24 cellular contexts compared by ENCODE assay signal in the genomic region with DNA sequence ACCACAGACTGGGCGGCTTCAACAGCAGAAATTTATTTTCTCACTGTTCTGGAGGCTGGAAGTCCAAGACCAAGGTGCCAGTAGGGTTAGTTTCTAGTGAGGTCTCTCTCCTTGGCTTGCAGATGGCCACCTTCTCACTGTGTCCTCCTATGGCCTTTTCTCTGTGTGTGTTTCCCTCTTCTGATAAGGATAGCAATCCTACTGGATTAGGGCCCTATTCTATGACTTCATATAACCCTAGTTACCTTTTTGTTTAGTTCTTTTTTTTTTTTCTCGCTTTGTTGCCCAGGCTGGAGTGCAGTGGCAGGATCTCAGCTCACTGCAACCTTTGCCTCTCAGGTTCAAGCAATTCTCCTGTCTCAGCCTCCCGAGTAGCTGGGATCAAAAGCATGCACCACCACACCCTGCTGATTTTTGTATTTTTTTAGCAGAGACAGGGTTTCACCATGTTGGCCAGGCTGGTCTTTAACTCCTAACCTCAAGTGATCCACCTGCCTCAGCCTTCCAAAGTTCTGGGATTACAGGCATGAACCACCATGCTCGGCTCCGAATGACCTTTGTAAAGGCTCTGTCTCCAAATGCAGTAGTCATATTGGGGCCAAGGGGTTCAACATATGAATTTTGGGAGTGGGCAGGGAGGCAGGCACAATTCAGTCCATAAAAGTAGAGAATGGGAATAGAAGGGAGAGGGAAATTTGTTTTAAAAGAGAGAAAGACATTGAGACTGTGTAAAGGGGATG. TPM values are rescaled to one million over a fixed set of nuclear protein-coding genes. Genes with fewer than 3 reads are reported as not detected.
"Had no signal": no experiment of that assay in that cellular context is flagged by ENCODE, and none has a peak within 500 bp of the region (broad histone marks: within the 10 kb centered on the region; RNA-seq: fewer than 3 reads in every experiment).

No MANE protein-coding gene starts in this region.

- H3K27me3 ChIP-seq: adrenal gland, body of pancreas had no signal

- H3K4me3 ChIP-seq: adrenal gland, body of pancreas had no signal

- H3K27ac Mint-ChIP-seq: activated CD4-positive, alpha-beta memory T cell treated with anti-CD3 and anti-CD28 coated beads for 36 hours; activated CD4-positive, alpha-beta T cell treated with anti-CD3 and anti-CD28 coated beads for 36 hours; activated CD4-positive, alpha-beta T cell treated with anti-CD3 and anti-CD28 coated beads, Interleukin-2, amount 10 ng/mL, durations not matched to agents 24 days and 14 days; activated CD8-positive, alpha-beta T cell treated with anti-CD3 and anti-CD28 coated beads, Interleukin-2, amount 10 ng/mL, durations not matched to agents 7 days and 5 days; activated naive CD4-positive, alpha-beta T cell treated with anti-CD3 and anti-CD28 coated beads for 36 hours; activated naive CD4-positive, alpha-beta T cell treated with anti-CD3 and anti-CD28 coated beads, Interleukin-2, amount 50 U/mL, for 24 hours; activated naive CD8-positive, alpha-beta T cell treated with anti-CD3 and anti-CD28 coated beads for 36 hours; activated naive CD8-positive, alpha-beta T cell treated with anti-CD3 and anti-CD28 coated beads, Interleukin-2, amount 50 U/mL, for 24 hours; activated T-helper 17 cell treated with anti-CD3 and anti-CD28 coated beads, Interleukin-2, amount 50 U/mL, for 72 hours had no signal

- DNase-seq: activated CD4-positive, alpha-beta memory T cell treated with anti-CD3 and anti-CD28 coated beads for 36 hours; activated CD4-positive, alpha-beta T cell treated with anti-CD3 and anti-CD28 coated beads for 36 hours; activated CD4-positive, alpha-beta T cell treated with anti-CD3 and anti-CD28 coated beads, Interleukin-2, amount 10 ng/mL, durations not matched to agents 24 days and 14 days; activated CD4-positive, CD25-positive, alpha-beta regulatory T cell; activated CD4-positive, CD25-positive, alpha-beta regulatory T cell treated with anti-CD3 and anti-CD28 coated beads, Interleukin-2, amount 50 U/mL, for 72 hours; activated CD8-positive, alpha-beta T cell treated with anti-CD3 and anti-CD28 coated beads, Interleukin-2, amount 10 ng/mL, durations not matched to agents 7 days and 5 days; activated effector memory CD4-positive, alpha-beta T cell treated with Interleukin-2 at 50 U/mL for 16 hours; activated naive CD4-positive, alpha-beta T cell treated with anti-CD3 and anti-CD28 coated beads for 36 hours; activated naive CD8-positive, alpha-beta T cell treated with anti-CD3 and anti-CD28 coated beads for 36 hours; activated naive CD8-positive, alpha-beta T cell treated with anti-CD3 and anti-CD28 coated beads, Interleukin-2, amount 50 U/mL, for 24 hours; activated T-cell treated with anti-CD3 and anti-CD28 coated beads, Interleukin-2, amount 50 U/mL, for 4 hours; adrenal gland; amygdala; aorta; body of pancreas; caudate nucleus; effector CD8-positive, alpha-beta T cell; foreskin fibroblast; T-helper 2 cell had no signal

- H3K4me1 Mint-ChIP-seq: activated CD4-positive, alpha-beta T cell treated with anti-CD3 and anti-CD28 coated beads for 36 hours; activated CD4-positive, alpha-beta T cell treated with anti-CD3 and anti-CD28 coated beads, Interleukin-2, amount 10 ng/mL, durations not matched to agents 24 days and 14 days; activated naive CD4-positive, alpha-beta T cell treated with anti-CD3 and anti-CD28 coated beads, Interleukin-2, amount 50 U/mL, for 24 hours; activated naive CD8-positive, alpha-beta T cell treated with anti-CD3 and anti-CD28 coated beads for 36 hours; activated naive CD8-positive, alpha-beta T cell treated with anti-CD3 and anti-CD28 coated beads, Interleukin-2, amount 50 U/mL, for 24 hours; activated T-helper 17 cell treated with anti-CD3 and anti-CD28 coated beads, Interleukin-2, amount 50 U/mL, for 72 hours had no signal

- H3K36me3 Mint-ChIP-seq: activated CD4-positive, alpha-beta memory T cell treated with anti-CD3 and anti-CD28 coated beads for 36 hours; activated naive CD4-positive, alpha-beta T cell treated with anti-CD3 and anti-CD28 coated beads, Interleukin-2, amount 50 U/mL, for 24 hours; activated naive CD8-positive, alpha-beta T cell treated with anti-CD3 and anti-CD28 coated beads for 36 hours had no signal

- H3K4me3 Mint-ChIP-seq: activated CD4-positive, alpha-beta memory T cell treated with anti-CD3 and anti-CD28 coated beads for 36 hours; activated CD4-positive, alpha-beta T cell treated with anti-CD3 and anti-CD28 coated beads for 36 hours; activated CD4-positive, alpha-beta T cell treated with anti-CD3 and anti-CD28 coated beads, Interleukin-2, amount 10 ng/mL, durations not matched to agents 24 days and 14 days; activated CD8-positive, alpha-beta T cell treated with anti-CD3 and anti-CD28 coated beads, Interleukin-2, amount 10 ng/mL, durations not matched to agents 7 days and 5 days; activated naive CD4-positive, alpha-beta T cell treated with anti-CD3 and anti-CD28 coated beads for 36 hours; activated naive CD4-positive, alpha-beta T cell treated with anti-CD3 and anti-CD28 coated beads, Interleukin-2, amount 50 U/mL, for 24 hours; activated naive CD8-positive, alpha-beta T cell treated with anti-CD3 and anti-CD28 coated beads for 36 hours; activated naive CD8-positive, alpha-beta T cell treated with anti-CD3 and anti-CD28 coated beads, Interleukin-2, amount 50 U/mL, for 24 hours; activated T-cell treated with anti-CD3 and anti-CD28 coated beads, Interleukin-2, amount 50 U/mL, for 4 hours; activated T-helper 17 cell treated with anti-CD3 and anti-CD28 coated beads, Interleukin-2, amount 50 U/mL, for 72 hours had no signal

- H3K9me3 Mint-ChIP-seq: activated CD4-positive, alpha-beta memory T cell treated with anti-CD3 and anti-CD28 coated beads for 36 hours; activated CD4-positive, alpha-beta T cell treated with anti-CD3 and anti-CD28 coated beads, Interleukin-2, amount 10 ng/mL, durations not matched to agents 24 days and 14 days; activated naive CD4-positive, alpha-beta T cell treated with anti-CD3 and anti-CD28 coated beads for 36 hours; activated naive CD4-positive, alpha-beta T cell treated with anti-CD3 and anti-CD28 coated beads, Interleukin-2, amount 50 U/mL, for 24 hours; activated naive CD8-positive, alpha-beta T cell treated with anti-CD3 and anti-CD28 coated beads for 36 hours; activated naive CD8-positive, alpha-beta T cell treated with anti-CD3 and anti-CD28 coated beads, Interleukin-2, amount 50 U/mL, for 24 hours; activated T-cell treated with anti-CD3 and anti-CD28 coated beads, Interleukin-2, amount 50 U/mL, for 4 hours; activated T-helper 17 cell treated with anti-CD3 and anti-CD28 coated beads, Interleukin-2, amount 50 U/mL, for 72 hours had no signal

- H3K4me1 ChIP-seq: adrenal gland had no signal

- H3K36me3 ChIP-seq: adrenal gland had no signal

- ATAC-seq: activated CD4-positive, alpha-beta T cell treated with anti-CD3 and anti-CD28 coated beads for 36 hours; activated CD8-positive, alpha-beta T cell treated with anti-CD3 and anti-CD28 coated beads, Interleukin-2, amount 10 ng/mL, durations not matched to agents 7 days and 5 days; activated naive CD8-positive, alpha-beta T cell treated with anti-CD3 and anti-CD28 coated beads, Interleukin-2, amount 50 U/mL, for 24 hours; activated T-cell treated with anti-CD3 and anti-CD28 coated beads, Interleukin-2, amount 50 U/mL, for 4 hours; activated T-helper 17 cell treated with anti-CD3 and anti-CD28 coated beads, Interleukin-2, amount 50 U/mL, for 72 hours; body of pancreas had no signal

- H3K27ac ChIP-seq: adrenal gland, body of pancreas, epithelial cell of prostate had no signal

- FAIRE-seq: endothelial cell of umbilical vein had no signal

- H3K9me3 ChIP-seq: adrenal gland, body of pancreas had no signal

RNA-seq across cellular contexts. Expression of a gene that starts 25.5 kb away (rescaled TPM):
- total RNA-seq: activated CD4-positive, alpha-beta memory T cell treated with anti-CD3 and anti-CD28 coated beads for 36 hours; activated CD4-positive, alpha-beta T cell treated with anti-CD3 and anti-CD28 coated beads for 36 hours; activated CD4-positive, alpha-beta T cell treated with anti-CD3 and anti-CD28 coated beads, Interleukin-2, amount 10 ng/mL, durations not matched to agents 24 days and 14 days; activated CD8-positive, alpha-beta T cell treated with anti-CD3 and anti-CD28 coated beads, Interleukin-2, amount 10 ng/mL, durations not matched to agents 7 days and 5 days; activated naive CD4-positive, alpha-beta T cell treated with anti-CD3 and anti-CD28 coated beads for 36 hours; activated naive CD8-positive, alpha-beta T cell treated with anti-CD3 and anti-CD28 coated beads for 36 hours; activated T-helper 17 cell treated with anti-CD3 and anti-CD28 coated beads, Interleukin-2, amount 50 U/mL, for 72 hours; T-helper 1 cell treated with Interleukin-12 subunit alpha and Interleukin-12 subunit beta and Interleukin-4 antibody, amounts not matched to agents 30 ng/mL and 1 ng/mL, for 36 hours had no signal
